ENCODE assay signal across 1 cellular context in genomic region chr15:79099692-79100091, GRCh38.
A peak's percentile ranks its signal among the peaks of the same experiment; 100 is the strongest.
TF ChIP-seq lines count a peak whose summit lies in the region.

No MANE protein-coding gene starts in this region.

TF ChIP-seq in A549, 52 proteins besides CTCF, POLR2A, EP300 and RAD21 (continued from another document):
- peak; percentile 63; the same call in 1 of the 2 replicates for TF ChIP-seq REST (IDR thresholded peaks at IDR 0.05)
